17 cellular contexts compared by ENCODE assay signal in genomic region chr15:85711590-85712192, GRCh38.
DNase-seq lines count a peak whose midpoint lies in the region; ATAC-seq and TF ChIP-seq lines count a peak whose summit lies in the region.
"Had no signal": no experiment of that assay in that cellular context is flagged by ENCODE, and none has a peak within 500 bp of the region (broad histone marks: within the 10 kb centered on the region; RNA-seq: fewer than 3 reads in every experiment).

No MANE protein-coding gene starts in this region.

- H3K4me3 Mint-ChIP-seq in CD8-positive, alpha-beta memory T cell = peak overlapping the region in 2 of 7 donors; percentile 1 to 64
- H3K4me3 Mint-ChIP-seq in activated naive CD8-positive, alpha-beta T cell treated with anti-CD3 and anti-CD28 coated beads for 36 hours = no peak overlapping the region
- H3K4me3 Mint-ChIP-seq in natural killer cell treated with Interleukin-12 subunit alpha and Interleukin-12 subunit beta and Interleukin-15 and Interleukin-18, amount 100 ng/mL, for 72 hours = no peak overlapping the region

- no peak overlapping the region for H3K27ac ChIP-seq in CD8-positive, alpha-beta memory T cell (ENCODE audit: low read depth, low read length)
- H3K27ac ChIP-seq: hepatocyte, HL-60, upper lobe of right lung had no signal

- no peaks in the 10 kb centered on the region for H3K9me3 Mint-ChIP-seq in CD8-positive, alpha-beta memory T cell
- no peaks in the 10 kb centered on the region for H3K9me3 Mint-ChIP-seq in activated naive CD8-positive, alpha-beta T cell treated with anti-CD3 and anti-CD28 coated beads for 36 hours
- no peaks in the 10 kb centered on the region for H3K9me3 Mint-ChIP-seq in natural killer cell treated with Interleukin-12 subunit alpha and Interleukin-12 subunit beta and Interleukin-15 and Interleukin-18, amount 100 ng/mL, for 72 hours

- H3K4me1 Mint-ChIP-seq in CD8-positive, alpha-beta memory T cell = peaks cover 70 to 90% (median 78%) of the 10 kb centered on the region in 3 donors
- H3K4me1 Mint-ChIP-seq in activated naive CD8-positive, alpha-beta T cell treated with anti-CD3 and anti-CD28 coated beads for 36 hours = peaks cover 55% of the 10 kb centered on the region
- peaks cover 69 to 73% of the 10 kb centered on the region in 2 donors for H3K4me1 Mint-ChIP-seq in natural killer cell treated with Interleukin-12 subunit alpha and Interleukin-12 subunit beta and Interleukin-15 and Interleukin-18, amount 100 ng/mL, for 72 hours (ENCODE audit: low read depth in 2 of 2)

- CTCF ChIA-PET in CD8-positive, alpha-beta memory T cell (lab: Charles Lee) = no interaction called here
- CTCF ChIA-PET in GM10248 (lab: Yijun Ruan, JAX) = interaction anchor here (1.1 to 1.2 kb wide), 3 partner anchors 17 to 24 kb away, joined by 3 to 5 read pairs (median 3); no protein-coding TSS in a partner anchor

- H3K4me3 ChIP-seq in CD8-positive, alpha-beta memory T cell (ENCODE audit: low read length) = no peak overlapping the region
- H3K4me3 ChIP-seq: hepatocyte, mucosa of descending colon, upper lobe of right lung had no signal

- peaks cover 32% of the 10 kb centered on the region for H3K4me1 ChIP-seq in CD8-positive, alpha-beta memory T cell (ENCODE audit: insufficient read depth, low read length)

- H3K36me3 ChIP-seq in CD8-positive, alpha-beta memory T cell (ENCODE audit: insufficient read depth, low read length) = peaks cover 57% of the 10 kb centered on the region

- no peaks in the 10 kb centered on the region for H3K9me3 ChIP-seq in CD8-positive, alpha-beta memory T cell (ENCODE audit: low read length)
- H3K9me3 ChIP-seq: mucosa of descending colon, upper lobe of right lung had no signal

- no peaks in the 10 kb centered on the region for H3K27me3 ChIP-seq in CD8-positive, alpha-beta memory T cell (ENCODE audit: insufficient read depth, low read length, poor library complexity, severe bottlenecking)
- H3K27me3 ChIP-seq: hepatocyte, upper lobe of right lung had no signal

- in situ Hi-C loops in G401 (cut with HindIII; ENCODE audit: low sequenced_read_pairs) = no loop called here

- POLR2A ChIA-PET in CD8-positive, alpha-beta memory T cell (lab: Charles Lee) = interaction anchor here (0.6 to 0.7 kb wide), 2 partner anchors 19 to 122 kb away, joined by 3 read pairs; no protein-coding TSS in a partner anchor
- POLR2A ChIA-PET in GM10248 (lab: Yijun Ruan, JAX) = interaction anchor here (1.5 kb wide), 1 partner anchor 9 kb away, joined by 4 read pairs; no protein-coding TSS in a partner anchor

- no peak for TF ChIP-seq CTCF in GM10248 (IDR thresholded peaks at IDR 0.05; ENCODE audit: control extremely low read depth, extremely low read depth, low read depth, missing control alignments)

- no peak for ATAC-seq in natural killer cell treated with Interleukin-12 subunit alpha and Interleukin-12 subunit beta and Interleukin-15 and Interleukin-18, amount 100 ng/mL, for 72 hours
- ATAC-seq in GM21526 (IDR thresholded peaks at IDR 0.05; ENCODE audit: low FRiP score, unreplicated experiment) = no peak
- ATAC-seq: mucosa of descending colon, upper lobe of right lung had no signal

- H3K27me3 Mint-ChIP-seq in CD8-positive, alpha-beta memory T cell = no peaks in the 10 kb centered on the region
- no peaks in the 10 kb centered on the region for H3K27me3 Mint-ChIP-seq in activated naive CD8-positive, alpha-beta T cell treated with anti-CD3 and anti-CD28 coated beads for 36 hours
- H3K27me3 Mint-ChIP-seq in natural killer cell treated with Interleukin-12 subunit alpha and Interleukin-12 subunit beta and Interleukin-15 and Interleukin-18, amount 100 ng/mL, for 72 hours = no peaks in the 10 kb centered on the region
- H3K27me3 Mint-ChIP-seq: progenitor cell of endocrine pancreas had no signal

- DNase-seq in activated CD4-positive, alpha-beta T cell treated with anti-CD3 and anti-CD28 coated beads for 4 hours = peak; percentile 40 to 41
- DNase-seq in activated CD4-positive, alpha-beta T cell treated with anti-CD3 and anti-CD28 coated beads for 48 hours = no peak
- DNase-seq in CD8-positive, alpha-beta memory T cell = no peak
- DNase-seq in activated naive CD8-positive, alpha-beta T cell treated with anti-CD3 and anti-CD28 coated beads for 36 hours = no peak
- no peak for DNase-seq in natural killer cell treated with Interleukin-12 subunit alpha and Interleukin-12 subunit beta and Interleukin-15 and Interleukin-18, amount 100 ng/mL, for 72 hours (ENCODE audit: low spot score)
- DNase-seq in GM10248 (ENCODE audit: extremely low spot score) (no peak), G401 (ENCODE audit: low spot score) (no peak)
- DNase-seq: amniotic stem cell, cortex of kidney, Karpas-422, mucosa of descending colon, NCI-H510A treated with DMSO at 0.1 percent for 48 hours, upper lobe of right lung had no signal

- peak overlapping the region; percentile 20 to 82 (median 50) for H3K27ac Mint-ChIP-seq in CD8-positive, alpha-beta memory T cell
- H3K27ac Mint-ChIP-seq in activated naive CD8-positive, alpha-beta T cell treated with anti-CD3 and anti-CD28 coated beads for 36 hours = peak overlapping the region; percentile 18
- peak overlapping the region; percentile 98 for H3K27ac Mint-ChIP-seq in natural killer cell treated with Interleukin-12 subunit alpha and Interleukin-12 subunit beta and Interleukin-15 and Interleukin-18, amount 100 ng/mL, for 72 hours
- H3K27ac Mint-ChIP-seq: progenitor cell of endocrine pancreas had no signal

- peaks cover 3 to 92% (median 26%) of the 10 kb centered on the region in 3 donors for H3K36me3 Mint-ChIP-seq in CD8-positive, alpha-beta memory T cell
- H3K36me3 Mint-ChIP-seq in activated naive CD8-positive, alpha-beta T cell treated with anti-CD3 and anti-CD28 coated beads for 36 hours = peaks cover 47% of the 10 kb centered on the region
- peaks cover 30% of the 10 kb centered on the region for H3K36me3 Mint-ChIP-seq in natural killer cell treated with Interleukin-12 subunit alpha and Interleukin-12 subunit beta and Interleukin-15 and Interleukin-18, amount 100 ng/mL, for 72 hours

Comparison
In these comparisons a context has a peak if more than half of its experiments do, and no peak if none do; other contexts are left out.
1. DNase-seq: peak in activated CD4-positive, alpha-beta T cell treated with anti-CD3 and anti-CD28 coated beads for 4 hours (2 of 2); none in activated CD4-positive, alpha-beta T cell treated with anti-CD3 and anti-CD28 coated beads for 48 hours (single experiment), CD8-positive, alpha-beta memory T cell (0 of 5), activated naive CD8-positive, alpha-beta T cell treated with anti-CD3 and anti-CD28 coated beads for 36 hours (single experiment), natural killer cell treated with Interleukin-12 subunit alpha and Interleukin-12 subunit beta and Interleukin-15 and Interleukin-18, amount 100 ng/mL, for 72 hours (single experiment), GM10248 (single experiment) and G401 (single experiment).
2. H3K27ac Mint-ChIP-seq: peak in every context shown above with its lines; median percentile 98 in natural killer cell treated with Interleukin-12 subunit alpha and Interleukin-12 subunit beta and Interleukin-15 and Interleukin-18, amount 100 ng/mL, for 72 hours; 50 in CD8-positive, alpha-beta memory T cell; 18 in activated naive CD8-positive, alpha-beta T cell treated with anti-CD3 and anti-CD28 coated beads for 36 hours.